ENCODE assay signal across 8 cellular contexts in the genomic region with DNA sequence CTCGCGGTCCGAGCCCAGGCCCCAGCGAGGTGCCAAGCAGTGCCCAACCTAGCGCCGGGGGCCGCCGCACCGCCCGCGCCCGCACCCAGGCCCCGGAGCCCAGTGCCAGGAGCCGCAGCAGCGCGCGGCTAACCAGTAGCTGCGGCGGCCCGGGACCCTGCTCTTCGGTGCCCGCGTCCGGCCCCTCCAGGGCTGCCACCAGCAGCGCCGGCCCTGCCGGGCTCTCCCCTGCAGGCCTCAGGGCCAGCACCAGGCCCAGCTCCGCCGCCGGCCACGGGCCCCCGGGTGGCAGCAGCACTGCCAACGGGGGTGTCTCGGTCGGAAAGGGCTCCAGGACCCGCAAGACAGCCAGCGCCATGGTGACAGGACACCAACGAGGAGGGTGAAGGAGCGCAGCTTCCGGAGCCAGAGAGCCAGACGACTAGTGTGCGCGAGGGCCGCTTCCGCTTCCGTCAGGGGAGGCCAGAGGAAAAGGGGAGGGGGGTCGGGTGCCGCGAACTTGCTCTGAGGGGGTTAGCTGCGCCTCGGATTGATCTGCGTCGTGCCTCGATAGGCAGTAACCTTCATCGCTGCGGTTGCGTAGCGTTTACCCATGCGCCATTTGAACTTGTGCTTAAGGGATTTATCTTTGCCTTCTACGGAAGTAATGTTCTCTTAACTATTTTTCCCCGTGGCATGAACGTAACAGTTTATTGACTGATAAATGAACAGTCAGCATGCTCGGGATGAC. TPM values are rescaled to one million over a fixed set of nuclear protein-coding genes. Genes with fewer than 3 reads are reported as not detected.
A peak's percentile ranks its signal among the peaks of the same experiment; 100 is the strongest.
DNase-seq lines count a peak whose midpoint lies in the region; ATAC-seq and TF ChIP-seq lines count a peak whose summit lies in the region.

A gene with protein sequence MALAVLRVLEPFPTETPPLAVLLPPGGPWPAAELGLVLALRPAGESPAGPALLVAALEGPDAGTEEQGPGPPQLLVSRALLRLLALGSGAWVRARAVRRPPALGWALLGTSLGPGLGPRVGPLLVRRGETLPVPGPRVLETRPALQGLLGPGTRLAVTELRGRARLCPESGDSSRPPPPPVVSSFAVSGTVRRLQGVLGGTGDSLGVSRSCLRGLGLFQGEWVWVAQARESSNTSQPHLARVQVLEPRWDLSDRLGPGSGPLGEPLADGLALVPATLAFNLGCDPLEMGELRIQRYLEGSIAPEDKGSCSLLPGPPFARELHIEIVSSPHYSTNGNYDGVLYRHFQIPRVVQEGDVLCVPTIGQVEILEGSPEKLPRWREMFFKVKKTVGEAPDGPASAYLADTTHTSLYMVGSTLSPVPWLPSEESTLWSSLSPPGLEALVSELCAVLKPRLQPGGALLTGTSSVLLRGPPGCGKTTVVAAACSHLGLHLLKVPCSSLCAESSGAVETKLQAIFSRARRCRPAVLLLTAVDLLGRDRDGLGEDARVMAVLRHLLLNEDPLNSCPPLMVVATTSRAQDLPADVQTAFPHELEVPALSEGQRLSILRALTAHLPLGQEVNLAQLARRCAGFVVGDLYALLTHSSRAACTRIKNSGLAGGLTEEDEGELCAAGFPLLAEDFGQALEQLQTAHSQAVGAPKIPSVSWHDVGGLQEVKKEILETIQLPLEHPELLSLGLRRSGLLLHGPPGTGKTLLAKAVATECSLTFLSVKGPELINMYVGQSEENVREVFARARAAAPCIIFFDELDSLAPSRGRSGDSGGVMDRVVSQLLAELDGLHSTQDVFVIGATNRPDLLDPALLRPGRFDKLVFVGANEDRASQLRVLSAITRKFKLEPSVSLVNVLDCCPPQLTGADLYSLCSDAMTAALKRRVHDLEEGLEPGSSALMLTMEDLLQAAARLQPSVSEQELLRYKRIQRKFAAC (minus strand): TSS at position 389 of the 730 bp plus-strand sequence. CDS start 31 bp downstream, at position 358.

- H3K27ac ChIP-seq in OCI-LY1 (ENCODE audit: low read depth, low read length, poor library complexity, severe bottlenecking), result peak within 1 kb of the TSS; percentile 70

- H4K20me1 ChIP-seq in OCI-LY1 (ENCODE audit: insufficient read depth, low read length), result no peaks in the 10 kb centered on the region

- H3K9ac ChIP-seq in OCI-LY1 (ENCODE audit: low read length), result peak within 1 kb of the TSS; percentile 87

- no peaks in the 10 kb centered on the region for H3K27me3 ChIP-seq in OCI-LY1 (ENCODE audit: insufficient read depth, low read length)

- H3F3A ChIP-seq in OCI-LY1 (ENCODE audit: insufficient read depth, low read length), result peaks cover 4% of the 10 kb centered on the region; the same call in 1 of the 2 replicates

- peak within 1 kb of the TSS; percentile 97 for H3K4me2 ChIP-seq in OCI-LY1 (ENCODE audit: low read length)

- H3K4me3 ChIP-seq in OCI-LY1 (ENCODE audit: low read depth, low read length, poor library complexity, severe bottlenecking), result peak within 1 kb of the TSS; percentile 85

- in situ Hi-C loops in Caki2 (cut with HindIII; ENCODE audit: low pct_unique_long_range_greater_than_20kb, low sequenced_read_pairs), result no loop called here

- peak; percentile 86 for DNase-seq in Caki2 (ENCODE audit: low read depth)
- peak; percentile 82 for DNase-seq in HuH-7 (ENCODE audit: low spot score)
- peak; percentile 92 for DNase-seq in activated CD8-positive, alpha-beta memory T cell treated with anti-CD3 and anti-CD28 coated beads, Interleukin-2, amount 50 U/mL, for 48 hours
- DNase-seq in epidermal melanocyte (ENCODE audit: insufficient read length, low spot score), result peak; percentile 82
- peak; percentile 70 for DNase-seq in middle frontal gyrus (ENCODE audit: extremely low spot score, low spot score)
- DNase-seq in stimulated activated CD8-positive, alpha-beta memory T cell treated with anti-CD3 and anti-CD28 coated beads, Interleukin-4, amount 100 ng/mL, for 1 hour (ENCODE audit: low read depth in 2 of 2, low spot score in 1 of 2), result peak; percentile 84 to 85

- no peak for TF ChIP-seq CTCF in OCI-LY1 (IDR thresholded peaks at IDR 0.05; ENCODE audit: low read length)

- H2AFZ ChIP-seq in OCI-LY1 (ENCODE audit: low read length), result 0 out of 2 replicates have a peak within 1 kb of the TSS, but pooled peaks have one; percentile 22

- H3K9me3 ChIP-seq in OCI-LY1 (ENCODE audit: low read length), result no peaks in the 10 kb centered on the region

- ATAC-seq in GM21526 (IDR thresholded peaks at IDR 0.05; ENCODE audit: low FRiP score, unreplicated experiment), result peak; percentile 71

- peaks cover 4% of the 10 kb centered on the region; the same call in 1 of the 2 replicates for H3K79me2 ChIP-seq in OCI-LY1 (ENCODE audit: insufficient read depth, low read length)

- H3K9me2 ChIP-seq in OCI-LY1 (ENCODE audit: low read depth, low read length), result no peaks in the 10 kb centered on the region

- H3K4me1 ChIP-seq in OCI-LY1 (ENCODE audit: insufficient read depth, low read length, severe bottlenecking), result peaks cover 39% of the 10 kb centered on the region

- peaks cover 21% of the 10 kb centered on the region for H3K36me3 ChIP-seq in OCI-LY1 (ENCODE audit: insufficient read depth, low read length)

RNA-seq across cellular contexts. Expression of the gene that starts here (rescaled TPM):
- total RNA-seq in Caki2 (2014; rRNA removed; shearing (Covaris generic); ENCODE audit: low replicate concordance), result 29.2 and 31.4 TPM in 2 replicates

Comparison
In these comparisons a context has a peak if more than half of its experiments do, and no peak if none do; other contexts are left out.
1. Peak in every context shown above with its lines: DNase-seq, ATAC-seq, H3K4me3 ChIP-seq and H3K27ac ChIP-seq.